In the genomic region with DNA sequence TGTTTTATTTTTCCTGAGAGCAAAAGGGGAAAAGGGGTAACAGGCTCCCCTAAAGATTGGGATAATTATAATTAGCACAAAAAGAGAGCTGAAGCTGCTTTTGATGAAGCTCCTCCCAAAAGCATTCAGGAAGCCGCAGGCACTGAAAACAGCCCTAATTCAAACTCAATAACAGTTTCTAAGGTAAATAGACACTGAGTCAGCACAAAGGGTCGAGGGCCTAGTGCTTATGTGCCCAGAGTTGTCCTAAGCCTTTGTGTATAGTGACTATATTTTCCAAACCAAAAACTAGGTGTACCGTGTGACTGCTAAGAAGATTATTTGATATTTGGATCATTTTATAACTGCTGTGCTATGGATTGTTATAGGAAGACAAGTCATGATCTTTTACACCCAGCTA, we compare ENCODE assay signal across 21 cellular contexts.
A peak's percentile ranks its signal among the peaks of the same experiment; 100 is the strongest.
DNase-seq lines count a peak whose midpoint lies in the region; ATAC-seq, FAIRE-seq and TF ChIP-seq lines count a peak whose summit lies in the region.
"Had no signal": no experiment of that assay in that cellular context is flagged by ENCODE, and none has a peak within 500 bp of the region (broad histone marks: within the 10 kb centered on the region; RNA-seq: fewer than 3 reads in every experiment).

No MANE protein-coding gene starts in this region.

- WGBS in A549 (ENCODE audit: missing lambda C conversion rate): 61% methylated on average over 3 of the region's 3 CpGs

- CTCF ChIA-PET in A549 (lab: Yijun Ruan, JAX): interaction anchor here (0.9 to 1.3 kb wide), 3 partner anchors 11 to 17 kb away, joined by 3 to 4 read pairs (median 4); no protein-coding TSS in a partner anchor

- no peak for TF ChIP-seq RAD21 in A549 (conservative IDR thresholded peaks at IDR 0.05 in 1 of 2, IDR thresholded peaks at IDR 0.05 in 1 of 2)

- no peak overlapping the region for H3K4me2 ChIP-seq in A549
- H3K4me2 ChIP-seq: PC-9 had no signal

- no peaks in the 10 kb centered on the region for H3K9me3 ChIP-seq in A549
- H3K9me3 ChIP-seq: HAP-1, SJSA1 had no signal

- TF ChIP-seq EP300 in A549 (IDR thresholded peaks at IDR 0.05): no peak

- no peak for TF ChIP-seq CTCF in A549 (IDR thresholded peaks at IDR 0.05)

- ATAC-seq in A549 (no peak), left ventricle myocardium superior (no peak)
- ATAC-seq: CD8-positive, alpha-beta T cell; GM12878 had no signal

- DNase-seq in A549 (ENCODE audit: low read depth in 1 of 2, low spot score in 1 of 2) (no peak), DMS53 (lab: John Stamatoyannopoulos, UW) (peak; percentile 60), RPMI8226 (peak; percentile 17), iris pigment epithelial cell (ENCODE audit: low read depth) (peak; percentile 23), DMS153 (lab: John Stamatoyannopoulos, UW) (no peak), left ventricle myocardium superior (no peak), frontal cortex (ENCODE audit: low spot score in 2 of 2) (no peak), SK-N-DZ (ENCODE audit: low spot score) (no peak)
- DNase-seq: CD8-positive, alpha-beta T cell; GDM1; Kasumi-1; NCI-H1417 treated with DMSO at 0.1 percent for 48 hours; NCI-H1930; NCI-H2171; NCI-H524; PC-9; SW 1271 had no signal

- intact Hi-C loops in left ventricle myocardium superior (cut with micrococcal nuclease): no loop called here

- no peaks in the 10 kb centered on the region for H3K4me1 ChIP-seq in A549
- H3K4me1 ChIP-seq: HAP-1, SJSA1 had no signal

- FAIRE-seq in A549 (lab: Jason Lieb, UNC): no peak
- no peak for FAIRE-seq in frontal cortex (lab: Jason Lieb, UNC)
- FAIRE-seq: D721Med, GM12878 had no signal

- TF ChIP-seq POLR2A in A549 (IDR thresholded peaks at IDR 0.05; ENCODE audit: low read length): no peak

- POLR2A ChIA-PET in A549 (lab: Yijun Ruan, JAX): no interaction called here

- H3K4me3 ChIP-seq in A549: no peak overlapping the region
- H3K4me3 ChIP-seq: GM12878, HAP-1, PC-9, SJSA1 had no signal

- H3K27ac ChIP-seq in A549: no peak overlapping the region
- H3K27ac ChIP-seq: PC-9, SJSA1 had no signal

TF ChIP-seq in A549, 52 proteins besides CTCF, POLR2A, EP300 and RAD21:
- TF ChIP-seq MAFK (IDR thresholded peaks at IDR 0.05; ENCODE audit: partially characterized antibody): peak; percentile 58
- no peak for TF ChIP-seq RNF2 (IDR thresholded peaks at IDR 0.05; ENCODE audit: borderline replicate concordance, low read depth)

Comparison
In these comparisons a context has a peak if more than half of its experiments do, and no peak if none do; other contexts are left out.
1. DNase-seq: peak in DMS53 (single experiment), RPMI8226 (single experiment) and iris pigment epithelial cell (single experiment); none in A549 (0 of 2), DMS153 (single experiment), left ventricle myocardium superior (single experiment), frontal cortex (0 of 2) and SK-N-DZ (single experiment).